ENCODE assay signal across 9 cellular contexts in genomic region chr3:10263549-10264363, GRCh38. TPM values are rescaled to one million over a fixed set of nuclear protein-coding genes. Genes with fewer than 3 reads are reported as not detected.
DNase-seq lines count a peak whose midpoint lies in the region; ATAC-seq and TF ChIP-seq lines count a peak whose summit lies in the region.
"Had no signal": no experiment of that assay in that cellular context is flagged by ENCODE, and none has a peak within 500 bp of the region (broad histone marks: within the 10 kb centered on the region; RNA-seq: fewer than 3 reads in every experiment).

No MANE protein-coding gene starts in this region.

- no peaks in the 10 kb centered on the region for H3K9me3 ChIP-seq in smooth muscle cell (replicated peaks; ENCODE audit: low read depth)
- H3K9me3 ChIP-seq: SJSA1 had no signal

- peaks cover 7% of the 10 kb centered on the region for H3K36me3 ChIP-seq in smooth muscle cell (ENCODE audit: low read depth)

- peak overlapping the region; percentile 53 for H3K27ac Mint-ChIP-seq in glutamatergic neuron (ENCODE audit: unreplicated experiment)

- peak overlapping the region; percentile 63 for H3K4me2 ChIP-seq in smooth muscle cell

- peak overlapping the region; percentile 3 for H3K4me3 ChIP-seq in smooth muscle cell
- H3K4me3 ChIP-seq: SJSA1 had no signal

- H4K20me1 ChIP-seq in smooth muscle cell (ENCODE audit: low read depth): peaks cover 86% of the 10 kb centered on the region

- WGBS in smooth muscle cell (ENCODE audit: low lambda C conversion rate): 33% methylated on average over 12 of the region's 12 CpGs

- no peak overlapping the region for H3K9ac ChIP-seq in smooth muscle cell (ENCODE audit: low read depth)

- peaks cover 5% of the 10 kb centered on the region for H3K9me3 Mint-ChIP-seq in glutamatergic neuron (ENCODE audit: unreplicated experiment)

- peaks cover 53% of the 10 kb centered on the region for H3K79me2 ChIP-seq in smooth muscle cell (ENCODE audit: low read depth)

- peak; percentile 77 for TF ChIP-seq CTCF in glutamatergic neuron (IDR thresholded peaks at IDR 0.05; ENCODE audit: partially characterized antibody, unreplicated experiment)
- TF ChIP-seq CTCF in smooth muscle cell (IDR thresholded peaks at IDR 0.05; ENCODE audit: borderline replicate concordance, insufficient read depth, poor library complexity, severe bottlenecking): peak; percentile 39

- H3F3A ChIP-seq in smooth muscle cell (ENCODE audit: low read depth): peaks cover 13% of the 10 kb centered on the region

- ATAC-seq in HG03432 (IDR thresholded peaks at IDR 0.05; ENCODE audit: unreplicated experiment): no peak

- no peak overlapping the region for H3K4me3 Mint-ChIP-seq in glutamatergic neuron (ENCODE audit: unreplicated experiment)

- no peaks in the 10 kb centered on the region for H3K27me3 Mint-ChIP-seq in glutamatergic neuron (ENCODE audit: unreplicated experiment)

- no peaks in the 10 kb centered on the region for H3K27me3 ChIP-seq in smooth muscle cell (ENCODE audit: low read depth)
- H3K27me3 ChIP-seq: SJSA1 had no signal

- H2AFZ ChIP-seq in smooth muscle cell (ENCODE audit: low read depth): no peak overlapping the region

- peak; percentile 81 for DNase-seq in GM03348 (ENCODE audit: low spot score)
- DNase-seq in OCI-M1 (lab: John Stamatoyannopoulos, UW): peak; percentile 40
- peak; percentile 55 for DNase-seq in activated effector memory CD4-positive, alpha-beta T cell treated with Interleukin-2 at 50 U/mL for 16 hours
- DNase-seq in glutamatergic neuron: peak; percentile 76
- no peak for DNase-seq in smooth muscle cell (lab: John Stamatoyannopoulos, UW; ENCODE audit: unreplicated experiment)
- no peak for DNase-seq in NCI-H1436 (lab: John Stamatoyannopoulos, UW)
- no peak for DNase-seq in kidney glomerular epithelial cell (lab: John Stamatoyannopoulos, UW)

- H3K36me3 Mint-ChIP-seq in glutamatergic neuron (ENCODE audit: unreplicated experiment): peaks cover 7% of the 10 kb centered on the region

- no peaks in the 10 kb centered on the region for H3K4me1 ChIP-seq in smooth muscle cell (ENCODE audit: low read depth)
- H3K4me1 ChIP-seq: SJSA1 had no signal

- peaks cover 21% of the 10 kb centered on the region for H3K4me1 Mint-ChIP-seq in glutamatergic neuron (ENCODE audit: low read depth, unreplicated experiment)

- peak overlapping the region; percentile 29 for H3K27ac ChIP-seq in smooth muscle cell (ENCODE audit: low read depth)
- H3K27ac ChIP-seq: SJSA1 had no signal

RNA-seq across cellular contexts. Expression of gene TATDN2, which starts 15.5 kb away (rescaled TPM):
- 24.7 TPM for total RNA-seq in glutamatergic neuron (ENCODE audit: unreplicated experiment)
- 10.7 and 23.6 TPM in 2 replicates for total RNA-seq in smooth muscle cell
- polyA plus RNA-seq in smooth muscle cell: 3.3 and 7.2 TPM in 2 replicates

RNA-seq across cellular contexts. Expression of gene GHRL, which starts 29.0 kb away (rescaled TPM):
- total RNA-seq in glutamatergic neuron (ENCODE audit: unreplicated experiment) (0.64 TPM), smooth muscle cell (not detected in 2 replicates)
- polyA plus RNA-seq in smooth muscle cell: 0.45 and 0.76 TPM in 2 replicates

RNA-seq across cellular contexts. Expression of gene SEC13, which starts 57.2 kb away (rescaled TPM):
- total RNA-seq in glutamatergic neuron (ENCODE audit: unreplicated experiment) (109 TPM), smooth muscle cell (221 and 247 TPM in 2 replicates)
- 400 and 476 TPM in 2 replicates for polyA plus RNA-seq in smooth muscle cell

Comparison
In these comparisons a context has a peak if more than half of its experiments do, and no peak if none do; other contexts are left out.
1. DNase-seq: peak in GM03348 (single experiment), OCI-M1 (single experiment), activated effector memory CD4-positive, alpha-beta T cell treated with Interleukin-2 at 50 U/mL for 16 hours (single experiment) and glutamatergic neuron (single experiment); none in smooth muscle cell (single experiment), NCI-H1436 (single experiment) and kidney glomerular epithelial cell (single experiment).